Comparison of ENCODE assay signal across 10 cellular contexts in genomic region chr1:942411-942821, GRCh38. TPM values are rescaled to one million over a fixed set of nuclear protein-coding genes. Genes with fewer than 3 reads are reported as not detected.
DNase-seq lines count a peak whose midpoint lies in the region; ATAC-seq and TF ChIP-seq lines count a peak whose summit lies in the region.
"Had no signal": no experiment of that assay in that cellular context is flagged by ENCODE, and none has a peak within 500 bp of the region (broad histone marks: within the 10 kb centered on the region; RNA-seq: fewer than 3 reads in every experiment).

No MANE protein-coding gene starts in this region.

- DNase-seq in activated T-cell treated with anti-CD3 and anti-CD28 coated beads, Interleukin-2, amount 50 U/mL, for 24 hours = peak; percentile 58
- DNase-seq in activated T-cell treated with anti-CD3 and anti-CD28 coated beads, Interleukin-2, amount 50 U/mL, for 1 hour = no peak
- DNase-seq in SJSA1 (ENCODE audit: low read depth in 1 of 2, low spot score in 2 of 2) (peak in 1 of 2 experiments; percentile 73), testis (no peak), NCI-H1092 treated with DMSO at 0.1 percent for 48 hours (lab: John Stamatoyannopoulos, UW) (no peak)
- DNase-seq: effector CD8-positive, alpha-beta T cell had no signal

- H3K27me3 ChIP-seq in SJSA1 (replicated peaks) = no peaks in the 10 kb centered on the region
- no peaks in the 10 kb centered on the region for H3K27me3 ChIP-seq in testis

- WGBS in testis, 2 donors = 0% methylated on average over 5 to 20 of the region's 48 CpGs

- TF ChIP-seq POLR2A in testis (IDR thresholded peaks at IDR 0.05) = no peak

- peaks cover 38% of the 10 kb centered on the region for H3K27me3 Mint-ChIP-seq in activated T-cell treated with anti-CD3 and anti-CD28 coated beads, Interleukin-2, amount 50 U/mL, for 24 hours

- H3K27ac Mint-ChIP-seq in activated T-cell treated with anti-CD3 and anti-CD28 coated beads, Interleukin-2, amount 50 U/mL, for 24 hours = no peak overlapping the region

- H3K9me3 Mint-ChIP-seq in activated T-cell treated with anti-CD3 and anti-CD28 coated beads, Interleukin-2, amount 50 U/mL, for 24 hours = no peaks in the 10 kb centered on the region

- ATAC-seq in GM18520 (IDR thresholded peaks at IDR 0.05; ENCODE audit: unreplicated experiment) (no peak), GM19463 (IDR thresholded peaks at IDR 0.05; ENCODE audit: unreplicated experiment) (no peak)

- H3K4me3 Mint-ChIP-seq in activated T-cell treated with anti-CD3 and anti-CD28 coated beads, Interleukin-2, amount 50 U/mL, for 24 hours = no peak overlapping the region

- H3K4me3 ChIP-seq in SJSA1 = peak overlapping the region; percentile 63
- peak overlapping the region; percentile 8 for H3K4me3 ChIP-seq in iPS-11a (ENCODE audit: low read depth, low read length)
- H3K4me3 ChIP-seq in testis = peak overlapping the region; percentile 0 to 36

- peak overlapping the region; percentile 89 for H3K27ac ChIP-seq in SJSA1
- peak overlapping the region; percentile 63 to 76 for H3K27ac ChIP-seq in testis

- intact Hi-C loops in testis (cut with DNase I; ENCODE audit: low total_unique reads) = no loop called here

- peaks cover 9% of the 10 kb centered on the region for H3K4me1 Mint-ChIP-seq in activated T-cell treated with anti-CD3 and anti-CD28 coated beads, Interleukin-2, amount 50 U/mL, for 24 hours (ENCODE audit: low read depth)

- H3K36me3 Mint-ChIP-seq in activated T-cell treated with anti-CD3 and anti-CD28 coated beads, Interleukin-2, amount 50 U/mL, for 24 hours (ENCODE audit: low read depth) = peaks cover 37% of the 10 kb centered on the region

- no peak for TF ChIP-seq CTCF in testis (IDR thresholded peaks at IDR 0.05)

- H3K9me3 ChIP-seq in SJSA1 (replicated peaks) (peaks cover 10% of the 10 kb centered on the region), testis (no peaks in the 10 kb centered on the region)

- peaks cover 70% of the 10 kb centered on the region for H3K4me1 ChIP-seq in SJSA1 (replicated peaks)
- H3K4me1 ChIP-seq in testis = peaks cover 24% of the 10 kb centered on the region

- H3K36me3 ChIP-seq in SJSA1 (peaks cover 85% of the 10 kb centered on the region), testis (ENCODE audit: low read depth, missing control alignments) (no peaks in the 10 kb centered on the region)

RNA-seq across cellular contexts. Expression of gene NOC2L, which starts 16.6 kb away (rescaled TPM):
- 100 and 129 TPM in 2 replicates for total RNA-seq in SJSA1 (2014; rRNA removed; shearing (Covaris generic))
- total RNA-seq in testis = 10 to 100 TPM; 82.5 to 94.0 TPM
- 78.3 TPM for polyA plus RNA-seq in testis (ENCODE audit: insufficient read depth, low read depth, low replicate concordance)

RNA-seq across cellular contexts. Expression of gene KLHL17, which starts 18.0 kb away (rescaled TPM):
- 7.2 and 11.5 TPM in 2 replicates for total RNA-seq in SJSA1 (2014; rRNA removed; shearing (Covaris generic))
- 10 to 100 TPM; 34.9 to 36.4 TPM for total RNA-seq in testis
- polyA plus RNA-seq in testis (ENCODE audit: insufficient read depth, low read depth, low replicate concordance) = 16.0 TPM

RNA-seq across cellular contexts. Expression of gene SAMD11, which starts 18.7 kb away (rescaled TPM):
- 232 and 256 TPM in 2 replicates for total RNA-seq in SJSA1 (2014; rRNA removed; shearing (Covaris generic))
- 10 to 100 TPM; 36.9 to 47.2 TPM for total RNA-seq in testis
- 7.9 TPM for polyA plus RNA-seq in testis (ENCODE audit: insufficient read depth, low read depth, low replicate concordance)
- total RNA-seq: activated CD8-positive, alpha-beta memory T cell treated with anti-CD3 and anti-CD28 coated beads for 36 hours had no signal

RNA-seq across cellular contexts. Expression of gene PLEKHN1, which starts 23.9 kb away (rescaled TPM):
- total RNA-seq in SJSA1 (2014; rRNA removed; shearing (Covaris generic)) = 0.34 TPM in 1 of 2 replicates, not detected in the other
- total RNA-seq in testis = under 1 TPM; 0.47 to 0.56 TPM
- polyA plus RNA-seq in testis (ENCODE audit: insufficient read depth, low read depth, low replicate concordance) = 0.21 TPM

RNA-seq across cellular contexts. Expression of gene PERM1, which starts 39.5 kb away (rescaled TPM):
- total RNA-seq in SJSA1 (2014; rRNA removed; shearing (Covaris generic)) = 0.11 TPM in 1 of 2 replicates, not detected in the other
- total RNA-seq in testis = 1 to 10 TPM; 3.2 to 4.9 TPM
- polyA plus RNA-seq in testis (ENCODE audit: insufficient read depth, low read depth, low replicate concordance) = 0.65 TPM
- total RNA-seq: activated CD8-positive, alpha-beta memory T cell treated with anti-CD3 and anti-CD28 coated beads for 36 hours had no signal

Comparison
In these comparisons a context has a peak if more than half of its experiments do, and no peak if none do; other contexts are left out.
1. H3K4me3 ChIP-seq: peak in every context shown above with its lines; median percentile 63 in SJSA1; 18 in testis; 8 in iPS-11a.